In genomic region chr16:56673916-56674315, GRCh38 we compare ENCODE assay signal across 8 cellular contexts. TPM values are rescaled to one million over a fixed set of nuclear protein-coding genes. Genes with fewer than 3 reads are reported as not detected.
DNase-seq lines count a peak whose midpoint lies in the region; ATAC-seq and TF ChIP-seq lines count a peak whose summit lies in the region.

No MANE protein-coding gene starts in this region.

- H3K36me3 Mint-ChIP-seq in Caco-2 (ENCODE audit: insufficient read depth, unreplicated experiment) = no peaks in the 10 kb centered on the region
- no peaks in the 10 kb centered on the region for H3K36me3 Mint-ChIP-seq in activated T-helper 2 cell treated with anti-CD3 and anti-CD28 coated beads, Interferon-gamma antibody, Interleukin-2, Interleukin-4, amounts not matched to agents 10 μg/mL and 5 μg/mL and 100 μg/mL, durations not matched to agents 14 hours and 24 hours and 36 hours (ENCODE audit: low read depth)

- H3K9me3 Mint-ChIP-seq in Caco-2 (ENCODE audit: unreplicated experiment) = no peaks in the 10 kb centered on the region
- H3K9me3 Mint-ChIP-seq in activated T-helper 2 cell treated with anti-CD3 and anti-CD28 coated beads, Interferon-gamma antibody, Interleukin-2, Interleukin-4, amounts not matched to agents 10 μg/mL and 5 μg/mL and 100 μg/mL, durations not matched to agents 14 hours and 24 hours and 36 hours = no peaks in the 10 kb centered on the region

- H3K27ac Mint-ChIP-seq in Caco-2 (ENCODE audit: unreplicated experiment) = no peak overlapping the region
- no peak overlapping the region for H3K27ac Mint-ChIP-seq in activated T-helper 2 cell treated with anti-CD3 and anti-CD28 coated beads, Interferon-gamma antibody, Interleukin-2, Interleukin-4, amounts not matched to agents 10 μg/mL and 5 μg/mL and 100 μg/mL, durations not matched to agents 14 hours and 24 hours and 36 hours

- in situ Hi-C loops in brain microvascular endothelial cell (cut with HindIII; ENCODE audit: low pct_ligation_motif_present, low sequenced_read_pairs) = no loop called here

- no peak overlapping the region for H3K4me3 ChIP-seq in Caco-2 (ENCODE audit: low read depth, low read length)
- H3K4me3 ChIP-seq in brain microvascular endothelial cell (ENCODE audit: low read depth, low read length) = no peak overlapping the region
- H3K4me3 ChIP-seq in lung = no peak overlapping the region

- CTCF ChIA-PET in Caco-2 (lab: Charles Lee) = interaction anchor here (0.6 to 3.2 kb wide), 7 partner anchors 17 to 180 kb away, joined by 3 to 22 read pairs (median 4); no protein-coding TSS in a partner anchor

- no peaks in the 10 kb centered on the region for H3K36me3 ChIP-seq in Caco-2 (ENCODE audit: control insufficient read depth, insufficient read depth, low read length)
- H3K36me3 ChIP-seq in brain microvascular endothelial cell (replicated peaks) = no peaks in the 10 kb centered on the region
- H3K36me3 ChIP-seq in lung (ENCODE audit: control insufficient read depth in 2 of 2, insufficient read depth in 2 of 2, low read length in 2 of 2) = no peaks in the 10 kb centered on the region

- H3K9me3 ChIP-seq in Caco-2 (no peaks in the 10 kb centered on the region), lung (ENCODE audit: control insufficient read depth in 2 of 2, insufficient read depth in 1 of 2, low read length in 1 of 2) (no peaks in the 10 kb centered on the region)

- H3K27me3 ChIP-seq in Caco-2 (replicated peaks; ENCODE audit: control insufficient read depth, insufficient read depth, low read length) (peaks cover 3% of the 10 kb centered on the region), brain microvascular endothelial cell (replicated peaks) (peaks cover 27% of the 10 kb centered on the region), lung (ENCODE audit: control insufficient read depth, insufficient read depth) (peaks cover 1% of the 10 kb centered on the region)

- POLR2A ChIA-PET in Caco-2 (lab: Charles Lee) = interaction anchor here (0.9 kb wide), 1 partner anchor 28 kb away, joined by 3 read pairs; no protein-coding TSS in a partner anchor

- peaks cover 32% of the 10 kb centered on the region for H3K27me3 Mint-ChIP-seq in Caco-2 (ENCODE audit: insufficient read depth, unreplicated experiment)
- peaks cover 34% of the 10 kb centered on the region for H3K27me3 Mint-ChIP-seq in activated T-helper 2 cell treated with anti-CD3 and anti-CD28 coated beads, Interferon-gamma antibody, Interleukin-2, Interleukin-4, amounts not matched to agents 10 μg/mL and 5 μg/mL and 100 μg/mL, durations not matched to agents 14 hours and 24 hours and 36 hours (ENCODE audit: low read depth)

- WGBS in lung, 2 donors = 35 to 43% methylated on average over 12 of the region's 12 CpGs

- H3K4me1 ChIP-seq in Caco-2 = peaks cover 7% of the 10 kb centered on the region
- H3K4me1 ChIP-seq in lung (ENCODE audit: control insufficient read depth in 2 of 2, insufficient read depth in 2 of 2, low read length in 2 of 2) = peaks cover 0 to 4% of the 10 kb centered on the region in 2 donors

- intact Hi-C loops in Caco-2 (cut with micrococcal nuclease; ENCODE audit: unreplicated experiment) = loop anchor here (1.0 kb wide), 3 partner anchors 28 to 115 kb away; no protein-coding TSS in a partner anchor
- intact Hi-C loops in activated T-helper 2 cell treated with anti-CD3 and anti-CD28 coated beads, Interferon-gamma antibody, Interleukin-2, Interleukin-4, amounts not matched to agents 10 μg/mL and 5 μg/mL and 100 μg/mL, durations not matched to agents 14 hours and 24 hours and 36 hours (cut with micrococcal nuclease) = loop anchor here (2.0 kb wide), 1 partner anchor 29 kb away; no protein-coding TSS in a partner anchor

- H3K27ac ChIP-seq in brain microvascular endothelial cell (no peak overlapping the region), lung (ENCODE audit: low read depth in 1 of 2, low read length in 1 of 2) (no peak overlapping the region)

- no peak overlapping the region for H3K4me3 Mint-ChIP-seq in Caco-2 (ENCODE audit: unreplicated experiment)
- H3K4me3 Mint-ChIP-seq in activated T-helper 2 cell treated with anti-CD3 and anti-CD28 coated beads, Interferon-gamma antibody, Interleukin-2, Interleukin-4, amounts not matched to agents 10 μg/mL and 5 μg/mL and 100 μg/mL, durations not matched to agents 14 hours and 24 hours and 36 hours (ENCODE audit: low read depth) = no peak overlapping the region

- no peaks in the 10 kb centered on the region for H3K4me1 Mint-ChIP-seq in Caco-2 (ENCODE audit: low read depth, unreplicated experiment)
- peaks cover 35% of the 10 kb centered on the region for H3K4me1 Mint-ChIP-seq in activated T-helper 2 cell treated with anti-CD3 and anti-CD28 coated beads, Interferon-gamma antibody, Interleukin-2, Interleukin-4, amounts not matched to agents 10 μg/mL and 5 μg/mL and 100 μg/mL, durations not matched to agents 14 hours and 24 hours and 36 hours (ENCODE audit: low read depth)

- TF ChIP-seq CTCF in Caco-2 (IDR thresholded peaks at IDR 0.05; ENCODE audit: insufficient read depth in 1 of 2, low read depth in 1 of 2, low read length in 1 of 2, severe bottlenecking in 1 of 2, unreplicated experiment in 1 of 2) = peak; percentile 70 to 82
- peak; percentile 72 for TF ChIP-seq CTCF in LNCAP (IDR thresholded peaks at IDR 0.05)
- TF ChIP-seq CTCF in brain microvascular endothelial cell (IDR thresholded peaks at IDR 0.05; ENCODE audit: low read depth, low read length, missing control alignments) = peak; percentile 75
- peak; percentile 5 for TF ChIP-seq CTCF in lung (IDR thresholded peaks at IDR 0.05; ENCODE audit: control extremely low read depth, extremely low read depth)

- ATAC-seq in lung (ENCODE audit: insufficient read depth, low FRiP score) = peak; percentile 50
- no peak for ATAC-seq in HG03097 (IDR thresholded peaks at IDR 0.05; ENCODE audit: low FRiP score, unreplicated experiment)
- ATAC-seq in HG02642 (IDR thresholded peaks at IDR 0.05; ENCODE audit: poor library complexity, unreplicated experiment) = no peak

- DNase-seq in Caco-2 = peak in 1 of 2 experiments; percentile 70
- DNase-seq in brain microvascular endothelial cell = no peak
- no peak for DNase-seq in lung (ENCODE audit: low spot score)
- no peak for DNase-seq in activated T-helper 2 cell treated with anti-CD3 and anti-CD28 coated beads, Interferon-gamma antibody, Interleukin-2, Interleukin-4, amounts not matched to agents 10 μg/mL and 5 μg/mL and 100 μg/mL, durations not matched to agents 14 hours and 24 hours and 36 hours (ENCODE audit: low spot score)
- DNase-seq in A172 (ENCODE audit: low spot score) = no peak

- BruUV-seq in Caco-2 (replicated peaks; lab: Mats Ljungman, UMichigan) = no TSS peak

RNA-seq across cellular contexts. Expression of gene MT1H, which starts 4.3 kb away (rescaled TPM):
- total RNA-seq in Caco-2 (2022) = not detected in 2 replicates
- 1 to 10 TPM in 1 of 2 donors, not detected in 1; 4.4 TPM for total RNA-seq in lung
- 10 to 100 TPM in 1 of 2 donors, 1 to 10 TPM in 1; 1.9 to 10.3 TPM for polyA plus RNA-seq in lung
- total RNA-seq in activated T-helper 2 cell treated with anti-CD3 and anti-CD28 coated beads, Interferon-gamma antibody, Interleukin-2, Interleukin-4, amounts not matched to agents 10 μg/mL and 5 μg/mL and 100 μg/mL, durations not matched to agents 14 hours and 24 hours and 36 hours = not detected in 2 replicates
- not detected in 2 replicates for total RNA-seq in A172 (2014; rRNA removed; shearing (Covaris generic))

RNA-seq across cellular contexts. Expression of gene MT1G, which starts 6.1 kb away (rescaled TPM):
- total RNA-seq in Caco-2 (2022) (not detected in 2 replicates), lung (10 to 100 TPM in 1 of 2 donors, 1 to 10 TPM in 1; 3.5 to 38.1 TPM)
- polyA plus RNA-seq in lung = 100 to 1,000 TPM; 118 to 140 TPM
- 21.1 and 24.5 TPM in 2 replicates for total RNA-seq in activated T-helper 2 cell treated with anti-CD3 and anti-CD28 coated beads, Interferon-gamma antibody, Interleukin-2, Interleukin-4, amounts not matched to agents 10 μg/mL and 5 μg/mL and 100 μg/mL, durations not matched to agents 14 hours and 24 hours and 36 hours
- total RNA-seq in A172 (2014; rRNA removed; shearing (Covaris generic)) = not detected in 2 replicates

RNA-seq across cellular contexts. Expression of gene MT1X, which starts 8.4 kb away (rescaled TPM):
- total RNA-seq in Caco-2 (2022) = 4.4 and 18.3 TPM in 2 replicates
- total RNA-seq in lung = 100 to 1,000 TPM in 1 of 2 donors, 10 to 100 TPM in 1; 39.3 to 248 TPM
- 100 to 1,000 TPM; 364 to 989 TPM for polyA plus RNA-seq in lung
- total RNA-seq in activated T-helper 2 cell treated with anti-CD3 and anti-CD28 coated beads, Interferon-gamma antibody, Interleukin-2, Interleukin-4, amounts not matched to agents 10 μg/mL and 5 μg/mL and 100 μg/mL, durations not matched to agents 14 hours and 24 hours and 36 hours = 58.2 and 62.3 TPM in 2 replicates
- total RNA-seq in A172 (2014; rRNA removed; shearing (Covaris generic)) = 24.9 and 97.3 TPM in 2 replicates

RNA-seq across cellular contexts. Expression of gene MT1F, which starts 16.2 kb away (rescaled TPM):
- 2.8 and 12.5 TPM in 2 replicates for total RNA-seq in Caco-2 (2022)
- 10 to 100 TPM in 1 of 2 donors, 1 to 10 TPM in 1; 3.6 to 30.9 TPM for total RNA-seq in lung
- 10 to 100 TPM; 10.9 to 42.0 TPM for polyA plus RNA-seq in lung
- total RNA-seq in activated T-helper 2 cell treated with anti-CD3 and anti-CD28 coated beads, Interferon-gamma antibody, Interleukin-2, Interleukin-4, amounts not matched to agents 10 μg/mL and 5 μg/mL and 100 μg/mL, durations not matched to agents 14 hours and 24 hours and 36 hours = 6.4 and 8.0 TPM in 2 replicates
- total RNA-seq in A172 (2014; rRNA removed; shearing (Covaris generic)) = not detected in 2 replicates

RNA-seq across cellular contexts. Expression of gene MT1B, which starts 22.2 kb away (rescaled TPM):
- total RNA-seq in Caco-2 (2022) = not detected in 2 replicates
- not detected for total RNA-seq in lung
- not detected for polyA plus RNA-seq in lung
- total RNA-seq in activated T-helper 2 cell treated with anti-CD3 and anti-CD28 coated beads, Interferon-gamma antibody, Interleukin-2, Interleukin-4, amounts not matched to agents 10 μg/mL and 5 μg/mL and 100 μg/mL, durations not matched to agents 14 hours and 24 hours and 36 hours = not detected in 2 replicates
- total RNA-seq in A172 (2014; rRNA removed; shearing (Covaris generic)) = not detected in 2 replicates

Comparison
In these comparisons a context has a peak if more than half of its experiments do, and no peak if none do; other contexts are left out.
1. CTCF ChIP-seq: peak in every context shown above with its lines; median percentile 76 in Caco-2; 75 in brain microvascular endothelial cell; 72 in LNCAP; 5 in lung.